Comparison of ENCODE assay signal across 8 cellular contexts in genomic region chr21:46184625-46185555, GRCh38. TPM values are rescaled to one million over a fixed set of nuclear protein-coding genes. Genes with fewer than 3 reads are reported as not detected.
DNase-seq lines count a peak whose midpoint lies in the region; ATAC-seq and TF ChIP-seq lines count a peak whose summit lies in the region.

No MANE protein-coding gene starts in this region.

- H3K27me3 ChIP-seq in ascending aorta = no peaks in the 10 kb centered on the region
- H3K27me3 ChIP-seq in right atrium auricular region = no peaks in the 10 kb centered on the region
- no peaks in the 10 kb centered on the region for H3K27me3 ChIP-seq in prostate gland (replicated peaks; ENCODE audit: insufficient read depth)
- no peaks in the 10 kb centered on the region for H3K27me3 ChIP-seq in upper lobe of left lung

- intact Hi-C loops in ascending aorta (cut with DNase I) (no loop called here), prostate gland (cut with DNase I) (loop anchor here (2.0 to 5.0 kb wide), 3 partner anchors 43 to 213 kb away; partner anchors contain the start of gene LSS)

- TF ChIP-seq EP300 in upper lobe of left lung (IDR thresholded peaks at IDR 0.05) = no peak

- DNase-seq in 8988T = peak; percentile 62
- peak; percentile 55 for DNase-seq in GM19240 (ENCODE audit: insufficient read length, low spot score)
- DNase-seq in NCI-H1105 (lab: John Stamatoyannopoulos, UW) = peak; percentile 73
- peak; percentile 74 to 86 for DNase-seq in ascending aorta (ENCODE audit: low spot score in 2 of 2)
- peak; percentile 84 for DNase-seq in right atrium auricular region (ENCODE audit: low spot score)
- peak; percentile 80 for DNase-seq in prostate gland (ENCODE audit: low spot score)
- DNase-seq in upper lobe of left lung = peak; percentile 87 to 93

- 40% methylated on average over 26 of the region's 30 CpGs for WGBS in prostate gland
- 17 to 40% methylated on average over 21 to 28 of the region's 30 CpGs for WGBS in upper lobe of left lung, 2 donors

- peaks cover 0 to 16% of the 10 kb centered on the region in 2 donors for H3K36me3 ChIP-seq in ascending aorta
- H3K36me3 ChIP-seq in right atrium auricular region = no peaks in the 10 kb centered on the region
- no peaks in the 10 kb centered on the region for H3K36me3 ChIP-seq in prostate gland
- H3K36me3 ChIP-seq in upper lobe of left lung = peaks cover 0 to 6% (median 2%) of the 10 kb centered on the region in 4 donors

- no peaks in the 10 kb centered on the region for H3K36me3 Mint-ChIP-seq in T-helper 1 cell treated with Interleukin-12 subunit alpha and Interleukin-12 subunit beta and Interleukin-4 antibody, amounts not matched to agents 30 μg/mL and 1 μg/mL, for 36 hours (ENCODE audit: low read depth)

- H3K4me1 Mint-ChIP-seq in T-helper 1 cell treated with Interleukin-12 subunit alpha and Interleukin-12 subunit beta and Interleukin-4 antibody, amounts not matched to agents 30 μg/mL and 1 μg/mL, for 36 hours (ENCODE audit: low read depth) = peaks cover 6% of the 10 kb centered on the region

- no peaks in the 10 kb centered on the region for H3K9me3 Mint-ChIP-seq in T-helper 1 cell treated with Interleukin-12 subunit alpha and Interleukin-12 subunit beta and Interleukin-4 antibody, amounts not matched to agents 30 μg/mL and 1 μg/mL, for 36 hours

- TF ChIP-seq POLR2A in prostate gland (IDR thresholded peaks at IDR 0.05) (no peak), upper lobe of left lung (IDR thresholded peaks at IDR 0.05) (peak in 2 of 4 donors; percentile 24 to 44)

- H3K4me1 ChIP-seq in ascending aorta (peaks cover 0 to 2% of the 10 kb centered on the region in 2 donors), right atrium auricular region (peaks cover 0 to 39% of the 10 kb centered on the region in 2 donors), prostate gland (replicated peaks) (peaks cover 16% of the 10 kb centered on the region), upper lobe of left lung (peaks cover 6 to 33% (median 18%) of the 10 kb centered on the region in 4 donors)

- TF ChIP-seq CTCF in ascending aorta (IDR thresholded peaks at IDR 0.05) = no peak
- no peak for TF ChIP-seq CTCF in right atrium auricular region (IDR thresholded peaks at IDR 0.05)
- peak in 1 of 4 experiments; percentile 1 for TF ChIP-seq CTCF in prostate gland (IDR thresholded peaks at IDR 0.05)
- no peak for TF ChIP-seq CTCF in upper lobe of left lung (IDR thresholded peaks at IDR 0.05)

- no peaks in the 10 kb centered on the region for H3K9me3 ChIP-seq in ascending aorta
- no peaks in the 10 kb centered on the region for H3K9me3 ChIP-seq in right atrium auricular region
- H3K9me3 ChIP-seq in prostate gland = no peaks in the 10 kb centered on the region
- no peaks in the 10 kb centered on the region for H3K9me3 ChIP-seq in upper lobe of left lung

- no peaks in the 10 kb centered on the region for H3K27me3 Mint-ChIP-seq in T-helper 1 cell treated with Interleukin-12 subunit alpha and Interleukin-12 subunit beta and Interleukin-4 antibody, amounts not matched to agents 30 μg/mL and 1 μg/mL, for 36 hours (ENCODE audit: low read depth)

- H3K27ac Mint-ChIP-seq in T-helper 1 cell treated with Interleukin-12 subunit alpha and Interleukin-12 subunit beta and Interleukin-4 antibody, amounts not matched to agents 30 μg/mL and 1 μg/mL, for 36 hours = peak overlapping the region; percentile 75

- ATAC-seq in upper lobe of left lung (ENCODE audit: low FRiP score in 2 of 2) = peak; percentile 51 to 75

- H3K27ac ChIP-seq in ascending aorta = peak overlapping the region; percentile 40 to 85
- peak overlapping the region; percentile 71 to 92 for H3K27ac ChIP-seq in right atrium auricular region
- peak overlapping the region; percentile 96 to 99 for H3K27ac ChIP-seq in prostate gland
- peak overlapping the region in 3 of 4 donors; percentile 76 to 94 (median 90) for H3K27ac ChIP-seq in upper lobe of left lung

- peak overlapping the region; percentile 42 to 84 for H3K4me3 ChIP-seq in ascending aorta
- H3K4me3 ChIP-seq in right atrium auricular region = peak overlapping the region; percentile 31 to 74
- peak overlapping the region; percentile 28 to 62 for H3K4me3 ChIP-seq in prostate gland
- peak overlapping the region in 3 of 4 donors; percentile 46 to 82 (median 75) for H3K4me3 ChIP-seq in upper lobe of left lung

- H3K4me3 Mint-ChIP-seq in T-helper 1 cell treated with Interleukin-12 subunit alpha and Interleukin-12 subunit beta and Interleukin-4 antibody, amounts not matched to agents 30 μg/mL and 1 μg/mL, for 36 hours = peak overlapping the region; percentile 86

RNA-seq across cellular contexts. Expression of gene SPATC1L, which starts 0.6 kb away (rescaled TPM):
- total RNA-seq in ascending aorta = 37.4 TPM
- total RNA-seq in right atrium auricular region = 10 to 100 TPM in 1 of 2 donors, 1 to 10 TPM in 1; 8.7 to 12.5 TPM
- 10 to 100 TPM; 42.0 to 79.4 TPM for total RNA-seq in prostate gland
- total RNA-seq in upper lobe of left lung = 10 to 100 TPM in 3 of 6 donors, 1 to 10 TPM in 2, under 1 TPM in 1; 0.91 to 22.0 (median 7.2) TPM

RNA-seq across cellular contexts. Expression of gene FTCD, which starts 29.5 kb away (rescaled TPM):
- total RNA-seq in ascending aorta (0.85 TPM), right atrium auricular region (under 1 TPM in 1 of 2 donors, not detected in 1; 0.24 TPM), prostate gland (10 to 100 TPM in 1 of 2 donors, 1 to 10 TPM in 1; 1.4 to 19.0 TPM), upper lobe of left lung (under 1 TPM in 2 of 6 donors, not detected in 4; 0.69 to 0.98 TPM)

RNA-seq across cellular contexts. Expression of gene LSS, which starts 43.7 kb away (rescaled TPM):
- total RNA-seq in ascending aorta (49.4 TPM), right atrium auricular region (10 to 100 TPM; 31.4 to 36.6 TPM), prostate gland (100 to 1,000 TPM in 1 of 2 donors, 10 to 100 TPM in 1; 95.5 to 145 TPM), upper lobe of left lung (100 to 1,000 TPM in 5 of 6 donors, 10 to 100 TPM in 1; 71.7 to 266 (median 135) TPM)

Comparison
In these comparisons a context has a peak if more than half of its experiments do, and no peak if none do; other contexts are left out.
1. Peak in every context shown above with its lines: DNase-seq, ATAC-seq, H3K4me3 ChIP-seq and H3K27ac ChIP-seq.